Comparison of ENCODE assay signal across 1 cellular context in genomic region chr2:202871161-202872141, GRCh38.
TF ChIP-seq lines count a peak whose summit lies in the region.

ICA1L (minus strand) TSS chr2:202871766; CDS start chr2:202829009, 42,757 bp downstream.

TF ChIP-seq in K562, 482 proteins besides CTCF, POLR2A, EP300 and RAD21 (continued from another document and continues in another):
- TF ChIP-seq E2F8 (IDR thresholded peaks at IDR 0.05; ENCODE audit: low read depth, partially characterized antibody) (peak; percentile 26), RBBP5 (IDR thresholded peaks at IDR 0.05; ENCODE audit: borderline replicate concordance, insufficient read depth, low read length, poor library complexity, severe bottlenecking) (peak; percentile 95), ZHX1 (conservative IDR thresholded peaks at IDR 0.05; ENCODE audit: low read length) (no peak), ZNF280A (IDR thresholded peaks at IDR 0.05; ENCODE audit: low read depth, partially characterized antibody) (no peak), MGA (IDR thresholded peaks at IDR 0.05) (no peak), TCFL5 (CRISPR knock-in tag; conservative IDR thresholded peaks at IDR 0.05) (no peak), CHD4 (IDR thresholded peaks at IDR 0.05; ENCODE audit: insufficient read depth, insufficient replicate concordance, low read depth, low read length, poor library complexity, severe bottlenecking) (no peak), ARNT (IDR thresholded peaks at IDR 0.05) (no peak), ZNF24 (IDR thresholded peaks at IDR 0.05) (no peak), SLC30A9 (CRISPR knock-in tag; IDR thresholded peaks at IDR 0.05) (no peak), KAT7 (CRISPR knock-in tag; IDR thresholded peaks at IDR 0.05; ENCODE audit: borderline replicate concordance) (0 out of 2 replicates have a peak, but pooled peaks have one; percentile 38), FOXJ2 (tag; IDR thresholded peaks at IDR 0.05) (no peak), HMGXB4 (CRISPR knock-in tag; IDR thresholded peaks at IDR 0.05) (no peak), ZFP30 (CRISPR knock-in tag; IDR thresholded peaks at IDR 0.05; ENCODE audit: borderline replicate concordance) (no peak), HMG20A (CRISPR knock-in tag; conservative IDR thresholded peaks at IDR 0.05) (no peak), RCOR1 (IDR thresholded peaks at IDR 0.05; ENCODE audit: borderline replicate concordance in 1 of 2, low read depth in 2 of 2, low read length in 2 of 2) (no peak), E2F5 (CRISPR knock-in tag; IDR thresholded peaks at IDR 0.05) (no peak), COPS2 (conservative IDR thresholded peaks at IDR 0.05) (no peak), ZNF655 (CRISPR knock-in tag; IDR thresholded peaks at IDR 0.05) (no peak), ILK (tag; IDR thresholded peaks at IDR 0.05; ENCODE audit: borderline replicate concordance, low read depth) (no peak), ZNF507 (tag; conservative IDR thresholded peaks at IDR 0.05) (no peak), ZNF764 (CRISPR knock-in tag; IDR thresholded peaks at IDR 0.05; ENCODE audit: low read depth) (no peak), ZNF717 (CRISPR knock-in tag; IDR thresholded peaks at IDR 0.05) (no peak), NR2C2 (CRISPR knock-in tag; IDR thresholded peaks at IDR 0.05) (no peak), NR2C2 (tag; IDR thresholded peaks at IDR 0.05) (no peak), ZNF23 (CRISPR knock-in tag; IDR thresholded peaks at IDR 0.05) (no peak), MITF (IDR thresholded peaks at IDR 0.05) (no peak), ZNF140 (CRISPR knock-in tag; IDR thresholded peaks at IDR 0.05) (no peak), CCNT2 (IDR thresholded peaks at IDR 0.05; ENCODE audit: borderline replicate concordance, extremely low read depth, insufficient read length, low read depth, low read length) (no peak), MECOM (CRISPR knock-in tag; IDR thresholded peaks at IDR 0.05) (no peak), CBX3 (IDR thresholded peaks at IDR 0.05; ENCODE audit: borderline replicate concordance in 1 of 2, low read length in 2 of 2) (no peak), PHF8 (IDR thresholded peaks at IDR 0.05; ENCODE audit: borderline replicate concordance, low read length) (peak; percentile 57; the same call in 1 of the 2 replicates), ZNF830 (CRISPR knock-in tag; IDR thresholded peaks at IDR 0.05) (no peak), ASH1L (IDR thresholded peaks at IDR 0.05; ENCODE audit: borderline replicate concordance, low read depth, partially characterized antibody) (no peak), C11orf30 (IDR thresholded peaks at IDR 0.05; ENCODE audit: low read depth) (no peak)
